In genomic region chr12:585062-586061, GRCh38 we compare ENCODE assay signal across 14 cellular contexts.
DNase-seq lines count a peak whose midpoint lies in the region; ATAC-seq and TF ChIP-seq lines count a peak whose summit lies in the region.
"Had no signal": no experiment of that assay in that cellular context is flagged by ENCODE, and none has a peak within 500 bp of the region (broad histone marks: within the 10 kb centered on the region; RNA-seq: fewer than 3 reads in every experiment).

No MANE protein-coding gene starts in this region.

- peaks cover 6% of the 10 kb centered on the region for H3K9me3 ChIP-seq in endodermal cell (ENCODE audit: control insufficient read depth, low read length)
- no peaks in the 10 kb centered on the region for H3K9me3 ChIP-seq in sigmoid colon

- no peak for TF ChIP-seq EP300 in sigmoid colon (IDR thresholded peaks at IDR 0.05)

- no peaks in the 10 kb centered on the region for H3K36me3 Mint-ChIP-seq in activated naive CD8-positive, alpha-beta T cell treated with anti-CD3 and anti-CD28 coated beads for 36 hours
- H3K36me3 Mint-ChIP-seq in activated naive CD8-positive, alpha-beta T cell treated with anti-CD3 and anti-CD28 coated beads, Interleukin-2, amount 50 U/mL, for 24 hours (ENCODE audit: low read depth): peaks cover 1% of the 10 kb centered on the region
- no peaks in the 10 kb centered on the region for H3K36me3 Mint-ChIP-seq in endodermal cell (ENCODE audit: low read depth)

- H3K27me3 ChIP-seq in endodermal cell (ENCODE audit: control insufficient read depth, insufficient read depth, low read length, poor library complexity, severe bottlenecking): no peaks in the 10 kb centered on the region
- H3K27me3 ChIP-seq in sigmoid colon: no peaks in the 10 kb centered on the region

- no peak for ATAC-seq in activated naive CD8-positive, alpha-beta T cell treated with anti-CD3 and anti-CD28 coated beads, Interleukin-2, amount 50 U/mL, for 24 hours
- ATAC-seq in GM19035 (IDR thresholded peaks at IDR 0.05; ENCODE audit: unreplicated experiment): no peak

- peak overlapping the region; percentile 11 for H3K27ac Mint-ChIP-seq in activated naive CD8-positive, alpha-beta T cell treated with anti-CD3 and anti-CD28 coated beads for 36 hours
- no peak overlapping the region for H3K27ac Mint-ChIP-seq in activated naive CD8-positive, alpha-beta T cell treated with anti-CD3 and anti-CD28 coated beads, Interleukin-2, amount 50 U/mL, for 24 hours
- no peak overlapping the region for H3K27ac Mint-ChIP-seq in endodermal cell

- H3K4me3 Mint-ChIP-seq in activated naive CD8-positive, alpha-beta T cell treated with anti-CD3 and anti-CD28 coated beads for 36 hours: no peak overlapping the region
- no peak overlapping the region for H3K4me3 Mint-ChIP-seq in activated naive CD8-positive, alpha-beta T cell treated with anti-CD3 and anti-CD28 coated beads, Interleukin-2, amount 50 U/mL, for 24 hours
- H3K4me3 Mint-ChIP-seq in endodermal cell: no peak overlapping the region
- H3K4me3 Mint-ChIP-seq: CD14-positive monocyte had no signal

- intact Hi-C loops in sigmoid colon (cut with DNase I): no loop called here

- TF ChIP-seq CTCF in endodermal cell (conservative IDR thresholded peaks at IDR 0.05): no peak
- TF ChIP-seq CTCF in sigmoid colon (IDR thresholded peaks at IDR 0.05): no peak

- TF ChIP-seq POLR2A in sigmoid colon (IDR thresholded peaks at IDR 0.05): no peak

- no peaks in the 10 kb centered on the region for H3K27me3 Mint-ChIP-seq in activated naive CD8-positive, alpha-beta T cell treated with anti-CD3 and anti-CD28 coated beads for 36 hours
- no peaks in the 10 kb centered on the region for H3K27me3 Mint-ChIP-seq in activated naive CD8-positive, alpha-beta T cell treated with anti-CD3 and anti-CD28 coated beads, Interleukin-2, amount 50 U/mL, for 24 hours
- no peaks in the 10 kb centered on the region for H3K27me3 Mint-ChIP-seq in endodermal cell (ENCODE audit: insufficient read depth)

- H3K4me1 Mint-ChIP-seq in activated naive CD8-positive, alpha-beta T cell treated with anti-CD3 and anti-CD28 coated beads for 36 hours: peaks cover 3% of the 10 kb centered on the region
- H3K4me1 Mint-ChIP-seq in activated naive CD8-positive, alpha-beta T cell treated with anti-CD3 and anti-CD28 coated beads, Interleukin-2, amount 50 U/mL, for 24 hours: no peaks in the 10 kb centered on the region
- H3K4me1 Mint-ChIP-seq in endodermal cell: peaks cover 8% of the 10 kb centered on the region

- DNase-seq in activated naive CD8-positive, alpha-beta T cell treated with anti-CD3 and anti-CD28 coated beads for 36 hours: no peak
- DNase-seq in activated naive CD8-positive, alpha-beta T cell treated with anti-CD3 and anti-CD28 coated beads, Interleukin-2, amount 50 U/mL, for 24 hours: no peak
- DNase-seq in NCI-H146 (lab: John Stamatoyannopoulos, UW) (peak; percentile 65), endodermal cell (peak; percentile 47), sigmoid colon (peak; percentile 33), GDM1 (lab: John Stamatoyannopoulos, UW) (no peak), SIG-M5 (lab: John Stamatoyannopoulos, UW) (no peak)
- DNase-seq: Calu3, DMS79 treated with DMSO at 0.1 percent for 48 hours, GF-D8, NCI-H1436, NCI-H2081 treated with DMSO at 0.1 percent for 48 hours had no signal

- H3K36me3 ChIP-seq in endodermal cell (ENCODE audit: control insufficient read depth, insufficient read depth, low read length) (no peaks in the 10 kb centered on the region), sigmoid colon (no peaks in the 10 kb centered on the region)

- H3K27ac ChIP-seq in endodermal cell (ENCODE audit: low read depth, low read length) (no peak overlapping the region), sigmoid colon (no peak overlapping the region)

- 93 to 94% methylated on average over 27 to 30 of the region's 30 CpGs for WGBS in endodermal cell (ENCODE audit: insufficient coverage in 1 of 2, insufficient read length in 1 of 2), 2 experiments
- 85 to 89% methylated on average over 30 of the region's 30 CpGs for WGBS in sigmoid colon, 2 donors

- no peak overlapping the region for H3K9ac ChIP-seq in endodermal cell (ENCODE audit: extremely low read depth, low read length, poor library complexity, severe bottlenecking)

- peaks cover 1% of the 10 kb centered on the region for H3K9me3 Mint-ChIP-seq in activated naive CD8-positive, alpha-beta T cell treated with anti-CD3 and anti-CD28 coated beads for 36 hours
- H3K9me3 Mint-ChIP-seq in activated naive CD8-positive, alpha-beta T cell treated with anti-CD3 and anti-CD28 coated beads, Interleukin-2, amount 50 U/mL, for 24 hours: peaks cover 4% of the 10 kb centered on the region
- H3K9me3 Mint-ChIP-seq in endodermal cell: peaks cover 3% of the 10 kb centered on the region

- H3K4me3 ChIP-seq in endodermal cell (ENCODE audit: low read length) (no peak overlapping the region), sigmoid colon (no peak overlapping the region)

- H3K4me1 ChIP-seq in endodermal cell (ENCODE audit: control insufficient read depth, insufficient read depth, low read length) (no peaks in the 10 kb centered on the region), sigmoid colon (no peaks in the 10 kb centered on the region)

Comparison
In these comparisons a context has a peak if more than half of its experiments do, and no peak if none do; other contexts are left out.
1. DNase-seq: peak in NCI-H146 (single experiment), endodermal cell (single experiment) and sigmoid colon (single experiment); none in activated naive CD8-positive, alpha-beta T cell treated with anti-CD3 and anti-CD28 coated beads for 36 hours (single experiment), activated naive CD8-positive, alpha-beta T cell treated with anti-CD3 and anti-CD28 coated beads, Interleukin-2, amount 50 U/mL, for 24 hours (single experiment), GDM1 (single experiment) and SIG-M5 (single experiment).